Comparison of ENCODE assay signal across 22 cellular contexts in the genomic region with DNA sequence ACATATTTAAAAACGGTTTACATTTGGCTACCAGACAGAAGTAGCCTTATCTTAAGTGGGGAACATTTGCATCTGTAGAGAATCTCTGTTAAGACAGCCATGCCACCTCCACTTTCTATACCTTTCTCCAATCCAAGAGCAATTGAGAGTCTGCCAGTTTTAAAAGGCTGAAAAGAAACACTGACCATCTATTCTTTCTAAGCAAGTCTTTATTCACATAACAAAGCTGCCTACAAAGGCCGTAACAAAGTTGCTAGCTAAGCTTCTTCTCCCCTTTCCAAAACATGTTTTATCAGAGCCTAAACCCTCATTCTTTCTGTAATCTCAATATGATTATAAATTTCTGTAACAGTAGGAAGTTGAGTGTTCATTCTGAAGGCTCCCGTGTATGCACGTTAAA.
"Had no signal": no experiment of that assay in that cellular context is flagged by ENCODE, and none has a peak within 500 bp of the region (broad histone marks: within the 10 kb centered on the region; RNA-seq: fewer than 3 reads in every experiment).

No MANE protein-coding gene starts in this region.

- H3K9me3 ChIP-seq: psoas muscle, sigmoid colon, thoracic aorta had no signal

- H3K4me3 Mint-ChIP-seq: mesothelial cell of epicardium; naive B cell; natural killer cell treated with Interleukin-12 subunit alpha and Interleukin-12 subunit beta and Interleukin-15 and Interleukin-18, amount 100 ng/mL, for 72 hours; neural crest cell; stimulated activated memory B cell treated with anti-CD40 and anti-IgM and Interleukin-4, amounts not matched to agents 10 μg/mL and 1 μg/mL and 100 μg/mL, for 72 hours had no signal

- H3K27ac Mint-ChIP-seq: mesothelial cell of epicardium; natural killer cell treated with Interleukin-12 subunit alpha and Interleukin-12 subunit beta and Interleukin-15 and Interleukin-18, amount 100 ng/mL, for 72 hours; stimulated activated memory B cell treated with anti-CD40 and anti-IgM and Interleukin-4, amounts not matched to agents 10 μg/mL and 1 μg/mL and 100 μg/mL, for 72 hours had no signal

- H3K4me3 ChIP-seq: mucosa of descending colon, psoas muscle, sigmoid colon, thoracic aorta, tibial nerve, upper lobe of left lung had no signal

- H3K36me3 ChIP-seq: sigmoid colon, thoracic aorta, tibial nerve, upper lobe of left lung had no signal

- H3K4me1 Mint-ChIP-seq: mesothelial cell of epicardium; naive B cell; stimulated activated memory B cell treated with anti-CD40 and anti-IgM and Interleukin-4, amounts not matched to agents 10 μg/mL and 1 μg/mL and 100 μg/mL, for 72 hours had no signal

- H3K27ac ChIP-seq: psoas muscle, sigmoid colon, thoracic aorta, tibial nerve, upper lobe of left lung had no signal

- H3K4me1 ChIP-seq: psoas muscle, sigmoid colon, tibial nerve, upper lobe of left lung had no signal

- DNase-seq: cortex of kidney; effector CD4-positive, alpha-beta T cell; hypothalamus; kidney; mesenchymal stem cell; mucosa of descending colon; naive B cell; nucleus accumbens; psoas muscle; sigmoid colon; stimulated activated CD4-positive, alpha-beta T cell treated with anti-CD3 and anti-CD28 coated beads, Interleukin-2, amount 100 ng/mL, for 24 hours; stimulated activated CD4-positive, alpha-beta T cell treated with anti-CD3 and anti-CD28 coated beads, Interleukin-4, amount 100 ng/mL, for 4 hours; stimulated activated naive CD8-positive, alpha-beta T cell treated with anti-CD3 and anti-CD28 coated beads, Interleukin-15, Interleukin-2, amounts not matched to agents 100 U/mL and 50 U/mL, for 24 hours; substantia nigra; upper lobe of left lung had no signal

- ATAC-seq: left lobe of liver; mucosa of descending colon; natural killer cell treated with Interleukin-12 subunit alpha and Interleukin-12 subunit beta and Interleukin-15 and Interleukin-18, amount 100 ng/mL, for 72 hours; psoas muscle; stimulated activated memory B cell treated with anti-CD40 and anti-IgM and Interleukin-4, amounts not matched to agents 10 μg/mL and 1 μg/mL and 100 μg/mL, for 72 hours; stimulated activated naive CD8-positive, alpha-beta T cell treated with anti-CD3 and anti-CD28 coated beads, Interleukin-15, Interleukin-2, amounts not matched to agents 100 U/mL and 50 U/mL, for 24 hours had no signal

- H3K27me3 ChIP-seq: sigmoid colon, tibial nerve, upper lobe of left lung had no signal

- H3K27me3 Mint-ChIP-seq: naive B cell; natural killer cell treated with Interleukin-12 subunit alpha and Interleukin-12 subunit beta and Interleukin-15 and Interleukin-18, amount 100 ng/mL, for 72 hours; stimulated activated memory B cell treated with anti-CD40 and anti-IgM and Interleukin-4, amounts not matched to agents 10 μg/mL and 1 μg/mL and 100 μg/mL, for 72 hours had no signal

- H3K9me3 Mint-ChIP-seq: stimulated activated memory B cell treated with anti-CD40 and anti-IgM and Interleukin-4, amounts not matched to agents 10 μg/mL and 1 μg/mL and 100 μg/mL, for 72 hours had no signal

- H3K36me3 Mint-ChIP-seq: naive B cell; natural killer cell treated with Interleukin-12 subunit alpha and Interleukin-12 subunit beta and Interleukin-15 and Interleukin-18, amount 100 ng/mL, for 72 hours; stimulated activated memory B cell treated with anti-CD40 and anti-IgM and Interleukin-4, amounts not matched to agents 10 μg/mL and 1 μg/mL and 100 μg/mL, for 72 hours had no signal
